In genomic region chr19:3977242-3978143, GRCh38 we compare ENCODE assay signal across 12 cellular contexts. TPM values are rescaled to one million over a fixed set of nuclear protein-coding genes. Genes with fewer than 3 reads are reported as not detected.
DNase-seq lines count a peak whose midpoint lies in the region; ATAC-seq and TF ChIP-seq lines count a peak whose summit lies in the region.
"Had no signal": no experiment of that assay in that cellular context is flagged by ENCODE, and none has a peak within 500 bp of the region (broad histone marks: within the 10 kb centered on the region; RNA-seq: fewer than 3 reads in every experiment).

No MANE protein-coding gene starts in this region.

- H3K27ac Mint-ChIP-seq in Caco-2 (ENCODE audit: unreplicated experiment) (peak overlapping the region; percentile 57), naive B cell (peak overlapping the region in 3 of 6 donors; percentile 49 to 59 (median 51))

- no peaks in the 10 kb centered on the region for H3K9me2 ChIP-seq in HCT116 (ENCODE audit: insufficient read depth)

- H3K27me3 Mint-ChIP-seq in Caco-2 (ENCODE audit: insufficient read depth, unreplicated experiment) (no peaks in the 10 kb centered on the region), naive B cell (no peaks in the 10 kb centered on the region)

- H3K27me3 ChIP-seq in Caco-2 (replicated peaks; ENCODE audit: control insufficient read depth, insufficient read depth, low read length) (no peaks in the 10 kb centered on the region), HCT116 (ENCODE audit: insufficient read depth, low read length) (no peaks in the 10 kb centered on the region)
- H3K27me3 ChIP-seq: colonic mucosa had no signal

- H3K9me3 ChIP-seq in Caco-2 (no peaks in the 10 kb centered on the region), HCT116 (ENCODE audit: control insufficient read depth in 1 of 2, insufficient read depth in 1 of 2, low read depth in 1 of 2, low read length in 2 of 2) (no peaks in the 10 kb centered on the region)
- H3K9me3 ChIP-seq: colonic mucosa had no signal

- no peak overlapping the region; the same call in 1 of the 2 replicates for H3K27ac ChIP-seq in HCT116 (ENCODE audit: low read depth, low read length)
- H3K27ac ChIP-seq: colonic mucosa had no signal

- peak overlapping the region; percentile 37 for H3K4me3 Mint-ChIP-seq in Caco-2 (ENCODE audit: unreplicated experiment)
- H3K4me3 Mint-ChIP-seq in naive B cell, result peak overlapping the region in 2 of 8 donors; percentile 12 to 35

- RAD21 ChIA-PET in HCT116 (lab: Charles Lee; ENCODE audit: low non-redundant PET in 1 of 2, low total read pairs in 2 of 2, uncharacterized antibody in 2 of 2, unreplicated experiment in 2 of 2), result no interaction called here

- H3K36me3 ChIP-seq in Caco-2 (ENCODE audit: control insufficient read depth, insufficient read depth, low read length), result peaks cover 36% of the 10 kb centered on the region
- peaks cover 60 to 71% of the 10 kb centered on the region in 2 experiments for H3K36me3 ChIP-seq in HCT116 (ENCODE audit: control insufficient read depth in 1 of 2, insufficient read depth in 2 of 2, low read length in 2 of 2)

- CTCF ChIA-PET in Caco-2 (lab: Charles Lee) (no interaction called here), HCT116 (lab: Charles Lee) (no interaction called here)

- no peak overlapping the region for H2AFZ ChIP-seq in HCT116 (ENCODE audit: low read depth, low read length, poor library complexity, severe bottlenecking)

- no peaks in the 10 kb centered on the region for H3K4me1 ChIP-seq in Caco-2
- H3K4me1 ChIP-seq in HCT116 (ENCODE audit: control insufficient read depth in 1 of 2, insufficient read depth in 2 of 2, low read length in 2 of 2), result peaks cover 0 to 11% of the 10 kb centered on the region in 2 experiments; a peak in 1 of 4 replicates
- H3K4me1 ChIP-seq: colonic mucosa had no signal

- TF ChIP-seq POLR2A in HCT116 (IDR thresholded peaks at IDR 0.05; ENCODE audit: borderline replicate concordance, extremely low read depth, insufficient read depth, insufficient read length), result no peak

- H3K79me2 ChIP-seq in HCT116 (ENCODE audit: insufficient read depth, low read length), result peaks cover 73% of the 10 kb centered on the region

- H3K4me2 ChIP-seq in HCT116 (ENCODE audit: low read length), result no peak overlapping the region

- POLR2A ChIA-PET in Caco-2 (lab: Charles Lee), result interaction anchor here (0.5 to 0.6 kb wide), 2 partner anchors 8 to 11 kb away, joined by 3 to 8 read pairs; partner anchors contain the start of gene EEF2
- POLR2A ChIA-PET in HCT116 (lab: Charles Lee), result interaction anchor here (1.5 kb wide), 1 partner anchor 8 kb away, joined by 9 read pairs; the partner anchor contains the start of gene EEF2

- peak; percentile 23 for ATAC-seq in HCT116
- ATAC-seq in naive B cell (ENCODE audit: low read depth in 2 of 2), result peak; percentile 15 to 18
- no peak for ATAC-seq in HG03175 (IDR thresholded peaks at IDR 0.05; ENCODE audit: unreplicated experiment)

- H3K4me3 ChIP-seq in Caco-2 (ENCODE audit: low read depth, low read length) (no peak overlapping the region), HCT116 (replicated peaks in 1 of 2; ENCODE audit: low read depth in 1 of 2, low read length in 2 of 2) (no peak overlapping the region), cardiac fibroblast (replicated peaks in 1 of 2; ENCODE audit: low read depth in 2 of 2, low read length in 2 of 2) (no peak overlapping the region)
- H3K4me3 ChIP-seq: colonic mucosa had no signal

- TF ChIP-seq RAD21 in HCT116 (IDR thresholded peaks at IDR 0.05; ENCODE audit: low read depth), result no peak

- DNase-seq in Caco-2 (no peak), HCT116 (ENCODE audit: low read depth, low spot score) (no peak), cardiac fibroblast (ENCODE audit: low read depth in 2 of 2) (no peak), naive B cell (no peak), HuH-7 (ENCODE audit: low spot score) (no peak), NCI-H146 treated with DMSO at 0.1 percent for 48 hours (lab: John Stamatoyannopoulos, UW; ENCODE audit: unreplicated experiment) (no peak)
- no peak for DNase-seq in effector CD4-positive, alpha-beta T cell
- DNase-seq: colonic mucosa, NCI-H1436 treated with DMSO at 0.1 percent for 48 hours, SHP77 treated with DMSO at 0.1 percent for 48 hours had no signal

- peak; percentile 9 to 27 for TF ChIP-seq CTCF in Caco-2 (IDR thresholded peaks at IDR 0.05; ENCODE audit: insufficient read depth in 1 of 2, low read depth in 1 of 2, low read length in 1 of 2, severe bottlenecking in 1 of 2, unreplicated experiment in 1 of 2)
- peak in 2 of 3 experiments; percentile 32 to 46; a peak in 3 of 6 replicates for TF ChIP-seq CTCF in HCT116 (IDR thresholded peaks at IDR 0.05 in 2 of 3, conservative IDR thresholded peaks at IDR 0.05 in 1 of 3; ENCODE audit: borderline replicate concordance in 1 of 3, insufficient read depth in 1 of 3, low read depth in 2 of 3, low read length in 2 of 3)
- peak; percentile 23 for TF ChIP-seq CTCF in cardiac fibroblast (IDR thresholded peaks at IDR 0.05; ENCODE audit: low read depth, low read length)

- peaks cover 62% of the 10 kb centered on the region; the same call in 1 of the 2 replicates for H4K20me1 ChIP-seq in HCT116 (ENCODE audit: insufficient read depth)

- intact Hi-C loops in Caco-2 (cut with micrococcal nuclease; ENCODE audit: unreplicated experiment), result no loop called here
- intact Hi-C loops in HCT116 (cut with micrococcal nuclease), result no loop called here

- no peak overlapping the region for H3K9ac ChIP-seq in HCT116 (ENCODE audit: low read length)

- peaks cover 77% of the 10 kb centered on the region for H3K36me3 Mint-ChIP-seq in Caco-2 (ENCODE audit: insufficient read depth, unreplicated experiment)
- H3K36me3 Mint-ChIP-seq in naive B cell, result peaks cover 0 to 5% of the 10 kb centered on the region in 2 donors

- H3K9me3 Mint-ChIP-seq in Caco-2 (ENCODE audit: unreplicated experiment) (no peaks in the 10 kb centered on the region), naive B cell (no peaks in the 10 kb centered on the region)

- BruUV-seq in Caco-2 (replicated peaks; lab: Mats Ljungman, UMichigan), result no TSS peak
- no TSS peak for BruUV-seq in HCT116 (replicated peaks; lab: Mats Ljungman, UMichigan)

- no peaks in the 10 kb centered on the region for H3K4me1 Mint-ChIP-seq in Caco-2 (ENCODE audit: low read depth, unreplicated experiment)
- peaks cover 7 to 15% (median 11%) of the 10 kb centered on the region in 3 donors for H3K4me1 Mint-ChIP-seq in naive B cell

TF ChIP-seq in HCT116, 20 proteins besides CTCF, POLR2A, EP300 and RAD21 (continues in another document):
- TF ChIP-seq EGR1 (IDR thresholded peaks at IDR 0.05; ENCODE audit: low read depth) (no peak), ZBTB33 (IDR thresholded peaks at IDR 0.05; ENCODE audit: extremely low read depth, insufficient replicate concordance, low read length) (no peak), YY1 (IDR thresholded peaks at IDR 0.05; ENCODE audit: extremely low read depth, insufficient replicate concordance, low read depth, low read length) (no peak), FOSL1 (IDR thresholded peaks at IDR 0.05; ENCODE audit: low read depth) (no peak), ATF3 (IDR thresholded peaks at IDR 0.05) (no peak)

RNA-seq across cellular contexts. Expression of gene DAPK3, which starts 6.6 kb away (rescaled TPM):
- total RNA-seq in Caco-2 (2022) (58.6 and 66.4 TPM in 2 replicates), HCT116 (2021; ENCODE audit: unreplicated experiment) (54.8 TPM)
- polyA plus RNA-seq in HCT116 (2012), result 48.0 and 62.1 TPM in 2 replicates
- 10 to 100 TPM in 5 of 6 donors, 1 to 10 TPM in 1; 9.4 to 30.8 (median 20.2) TPM for polyA plus RNA-seq in naive B cell (ENCODE audit: low read depth in 6 of 6)

RNA-seq across cellular contexts. Expression of gene EEF2, which starts 7.8 kb away (rescaled TPM):
- total RNA-seq in Caco-2 (2022) (2,154 and 2,157 TPM in 2 replicates), HCT116 (2021; ENCODE audit: unreplicated experiment) (3,796 TPM)
- polyA plus RNA-seq in HCT116 (2012), result 3,320 and 3,735 TPM in 2 replicates
- polyA plus RNA-seq in naive B cell (ENCODE audit: low read depth in 6 of 6), result 100 to 1,000 TPM; 315 to 696 (median 594) TPM

RNA-seq across cellular contexts. Expression of gene PIAS4, which starts 30.0 kb away (rescaled TPM):
- 43.3 and 45.7 TPM in 2 replicates for total RNA-seq in Caco-2 (2022)
- 28.4 TPM for total RNA-seq in HCT116 (2021; ENCODE audit: unreplicated experiment)
- 15.6 and 19.9 TPM in 2 replicates for polyA plus RNA-seq in HCT116 (2012)
- polyA plus RNA-seq in naive B cell (ENCODE audit: low read depth in 6 of 6), result 10 to 100 TPM in 1 of 6 donors, 1 to 10 TPM in 5; 5.1 to 12.1 (median 6.1) TPM

RNA-seq across cellular contexts. Expression of gene NMRK2, which starts 44.6 kb away (rescaled TPM):
- not detected in 2 replicates for total RNA-seq in Caco-2 (2022)
- not detected for total RNA-seq in HCT116 (2021; ENCODE audit: unreplicated experiment)
- not detected in 2 replicates for polyA plus RNA-seq in HCT116 (2012)
- polyA plus RNA-seq in naive B cell (ENCODE audit: low read depth in 6 of 6), result not detected
- total RNA-seq: activated CD8-positive, alpha-beta memory T cell treated with anti-CD3 and anti-CD28 coated beads for 36 hours had no signal
